13 cellular contexts compared by ENCODE assay signal in genomic region chr3:14122301-14122700, GRCh38. TPM values are rescaled to one million over a fixed set of nuclear protein-coding genes. Genes with fewer than 3 reads are reported as not detected.
DNase-seq lines count a peak whose midpoint lies in the region; ATAC-seq and TF ChIP-seq lines count a peak whose summit lies in the region.
"Had no signal": no experiment of that assay in that cellular context is flagged by ENCODE, and none has a peak within 500 bp of the region (broad histone marks: within the 10 kb centered on the region; RNA-seq: fewer than 3 reads in every experiment).

No MANE protein-coding gene starts in this region.

- H3K36me3 Mint-ChIP-seq in Calu3 (ENCODE audit: insufficient read depth, unreplicated experiment) = peaks cover 33% of the 10 kb centered on the region
- peaks cover 32 to 34% of the 10 kb centered on the region in 2 donors for H3K36me3 Mint-ChIP-seq in activated naive CD4-positive, alpha-beta T cell treated with anti-CD3 and anti-CD28 coated beads, Interleukin-2, amount 50 U/mL, for 72 hours
- peaks cover 0 to 29% (median 3%) of the 10 kb centered on the region in 3 donors for H3K36me3 Mint-ChIP-seq in naive thymus-derived CD8-positive, alpha-beta T cell
- peaks cover 38 to 43% of the 10 kb centered on the region in 2 donors for H3K36me3 Mint-ChIP-seq in CD14-positive monocyte

- H3K4me2 ChIP-seq in KMS-11 = peak overlapping the region; percentile 89

- peaks cover 49% of the 10 kb centered on the region for H3K79me2 ChIP-seq in KMS-11 (ENCODE audit: insufficient read depth, low read depth)

- H3K27ac Mint-ChIP-seq in Calu3 (ENCODE audit: unreplicated experiment) (peak overlapping the region; percentile 18), CD14-positive monocyte (peak overlapping the region in 1 of 7 donors; percentile 55)
- peak overlapping the region; percentile 46 to 100 for H3K27ac Mint-ChIP-seq in activated naive CD4-positive, alpha-beta T cell treated with anti-CD3 and anti-CD28 coated beads, Interleukin-2, amount 50 U/mL, for 72 hours
- peak overlapping the region in 9 of 10 donors; percentile 9 to 88 (median 53) for H3K27ac Mint-ChIP-seq in naive thymus-derived CD8-positive, alpha-beta T cell

- no peaks in the 10 kb centered on the region for H4K20me1 ChIP-seq in KMS-11 (ENCODE audit: insufficient read depth)

- H3K9me3 Mint-ChIP-seq in Calu3 (ENCODE audit: low read depth, unreplicated experiment) (no peaks in the 10 kb centered on the region), CD14-positive monocyte (peaks cover 0 to 2% (median 0%) of the 10 kb centered on the region in 7 donors)
- H3K9me3 Mint-ChIP-seq in activated naive CD4-positive, alpha-beta T cell treated with anti-CD3 and anti-CD28 coated beads, Interleukin-2, amount 50 U/mL, for 72 hours = no peaks in the 10 kb centered on the region
- no peaks in the 10 kb centered on the region for H3K9me3 Mint-ChIP-seq in naive thymus-derived CD8-positive, alpha-beta T cell

- H3K27me3 Mint-ChIP-seq in Calu3 (ENCODE audit: unreplicated experiment) = no peaks in the 10 kb centered on the region
- H3K27me3 Mint-ChIP-seq in naive thymus-derived CD8-positive, alpha-beta T cell = no peaks in the 10 kb centered on the region
- H3K27me3 Mint-ChIP-seq in CD14-positive monocyte (ENCODE audit: low read depth in 3 of 3) = peaks cover 0 to 4% (median 0%) of the 10 kb centered on the region in 3 donors

- H3K4me1 ChIP-seq in KMS-11 (ENCODE audit: low read depth, poor library complexity, severe bottlenecking) = peaks cover 62% of the 10 kb centered on the region

- no peak overlapping the region for H3K4me3 ChIP-seq in KMS-11 (IDR thresholded peaks at IDR 0.05; ENCODE audit: insufficient read depth, low read depth, low read length)
- H3K4me3 ChIP-seq: Peyer's patch, suprapubic skin had no signal

- no peak overlapping the region for H2AFZ ChIP-seq in KMS-11 (ENCODE audit: low read depth)

- CTCF ChIA-PET in Calu3 (lab: Charles Lee) = interaction anchor here (0.6 kb wide), 1 partner anchor 1495 kb away, joined by 3 read pairs; no protein-coding TSS in a partner anchor

- BruUV-seq in Calu3 (replicated peaks; lab: Mats Ljungman, UMichigan) = no TSS peak

- TF ChIP-seq CTCF in Calu3 (IDR thresholded peaks at IDR 0.05; ENCODE audit: unreplicated experiment) (no peak), KMS-11 (conservative IDR thresholded peaks at IDR 0.05; ENCODE audit: low read depth, low read length) (no peak), CD14-positive monocyte (IDR thresholded peaks at IDR 0.05) (no peak)

- POLR2A ChIA-PET in naive thymus-derived CD8-positive, alpha-beta T cell (lab: Charles Lee) = interaction anchor here (0.7 to 7.7 kb wide), 3 partner anchors 21 to 390 kb away, joined by 4 to 124 read pairs (median 63); partner anchors contain the start of genes LSM3 and XPC

- peak overlapping the region; percentile 92; the same call in 1 of the 2 replicates for H3K9ac ChIP-seq in KMS-11

- ATAC-seq in activated naive CD4-positive, alpha-beta T cell treated with anti-CD3 and anti-CD28 coated beads, Interleukin-2, amount 50 U/mL, for 72 hours = no peak
- ATAC-seq in naive thymus-derived CD8-positive, alpha-beta T cell = no peak
- ATAC-seq in GM18519 (IDR thresholded peaks at IDR 0.05; ENCODE audit: low FRiP score, unreplicated experiment) = no peak
- ATAC-seq: HCT116, right cardiac atrium had no signal

- intact Hi-C loops in Calu3 (cut with micrococcal nuclease; ENCODE audit: unreplicated experiment) (loop anchor here (10.0 kb wide), 1 partner anchor 468 kb away; no protein-coding TSS in a partner anchor), CD14-positive monocyte (cut with micrococcal nuclease) (loop anchor here (5.0 to 10.0 kb wide), 4 partner anchors 225 to 942 kb away; partner anchors contain the start of genes CCDC174 (in 1 of the 2) and MRPS25 (in 1 of the 2))

- DNase-seq in Calu3 = no peak
- no peak for DNase-seq in activated naive CD4-positive, alpha-beta T cell treated with anti-CD3 and anti-CD28 coated beads, Interleukin-2, amount 50 U/mL, for 72 hours (ENCODE audit: low spot score in 2 of 2)
- no peak for DNase-seq in naive thymus-derived CD8-positive, alpha-beta T cell
- DNase-seq in DMS114 treated with DMSO at 0.1 percent for 48 hours (lab: John Stamatoyannopoulos, UW; ENCODE audit: unreplicated experiment) = no peak
- no peak for DNase-seq in CD14-positive monocyte (ENCODE audit: low spot score)
- DNase-seq: central memory CD4-positive, alpha-beta T cell; DMS79; Peyer's patch; right cardiac atrium had no signal

- H3K4me3 Mint-ChIP-seq in Calu3 (ENCODE audit: low read depth, unreplicated experiment) = no peak overlapping the region
- peak overlapping the region; percentile 19 to 97 (median 79) for H3K4me3 Mint-ChIP-seq in naive thymus-derived CD8-positive, alpha-beta T cell
- no peak overlapping the region for H3K4me3 Mint-ChIP-seq in CD14-positive monocyte

- H3K36me3 ChIP-seq in KMS-11 (ENCODE audit: insufficient read depth) = no peaks in the 10 kb centered on the region

- no peaks in the 10 kb centered on the region for H3K27me3 ChIP-seq in KMS-11 (ENCODE audit: insufficient read depth, low read depth)
- H3K27me3 ChIP-seq: Peyer's patch, suprapubic skin had no signal

- H3K4me1 Mint-ChIP-seq in Calu3 (ENCODE audit: low read depth, unreplicated experiment) (peaks cover 26% of the 10 kb centered on the region), CD14-positive monocyte (peaks cover 45% of the 10 kb centered on the region)
- H3K4me1 Mint-ChIP-seq in naive thymus-derived CD8-positive, alpha-beta T cell = peaks cover 26 to 58% (median 51%) of the 10 kb centered on the region in 4 donors

- peak overlapping the region; percentile 89 for H3K27ac ChIP-seq in KMS-11
- H3K27ac ChIP-seq: Peyer's patch, suprapubic skin had no signal

RNA-seq across cellular contexts. Expression of gene CHCHD4, which starts 2.4 kb away (rescaled TPM):
- 14.3 and 16.7 TPM in 2 replicates for total RNA-seq in Calu3 (2022)
- 10 to 100 TPM; 10.0 to 23.2 TPM for total RNA-seq in activated naive CD4-positive, alpha-beta T cell treated with anti-CD3 and anti-CD28 coated beads, Interleukin-2, amount 50 U/mL, for 72 hours
- total RNA-seq in naive thymus-derived CD8-positive, alpha-beta T cell = 1 to 10 TPM; 9.1 to 9.6 TPM
- polyA plus RNA-seq in naive thymus-derived CD8-positive, alpha-beta T cell = 10 to 100 TPM in 2 of 3 donors, 1 to 10 TPM in 1; 6.8 to 15.8 (median 11.5) TPM
- 10 to 100 TPM; 13.6 to 13.8 TPM for polyA plus RNA-seq in CD14-positive monocyte

RNA-seq across cellular contexts. Expression of gene TMEM43, which starts 2.6 kb away (rescaled TPM):
- total RNA-seq in Calu3 (2022) = 56.2 and 57.0 TPM in 2 replicates
- total RNA-seq in activated naive CD4-positive, alpha-beta T cell treated with anti-CD3 and anti-CD28 coated beads, Interleukin-2, amount 50 U/mL, for 72 hours = 10 to 100 TPM; 17.5 to 37.1 TPM
- total RNA-seq in naive thymus-derived CD8-positive, alpha-beta T cell = 10 to 100 TPM; 50.8 to 52.4 TPM
- polyA plus RNA-seq in naive thymus-derived CD8-positive, alpha-beta T cell = 10 to 100 TPM; 45.6 to 65.0 (median 56.0) TPM
- polyA plus RNA-seq in CD14-positive monocyte = 10 to 100 TPM; 66.7 to 69.7 TPM

RNA-seq across cellular contexts. Expression of gene XPC, which starts 56.1 kb away (rescaled TPM):
- total RNA-seq in Calu3 (2022) = 23.8 and 24.3 TPM in 2 replicates
- total RNA-seq in activated naive CD4-positive, alpha-beta T cell treated with anti-CD3 and anti-CD28 coated beads, Interleukin-2, amount 50 U/mL, for 72 hours = 10 to 100 TPM; 24.5 to 51.4 TPM
- total RNA-seq in naive thymus-derived CD8-positive, alpha-beta T cell = 10 to 100 TPM; 90.9 to 95.2 TPM
- 10 to 100 TPM; 28.5 to 49.6 (median 49.4) TPM for polyA plus RNA-seq in naive thymus-derived CD8-positive, alpha-beta T cell
- 10 to 100 TPM; 13.4 to 22.0 TPM for polyA plus RNA-seq in CD14-positive monocyte

RNA-seq across cellular contexts. Expression of gene LSM3, which starts 56.3 kb away (rescaled TPM):
- 16.7 and 17.7 TPM in 2 replicates for total RNA-seq in Calu3 (2022)
- total RNA-seq in activated naive CD4-positive, alpha-beta T cell treated with anti-CD3 and anti-CD28 coated beads, Interleukin-2, amount 50 U/mL, for 72 hours = 10 to 100 TPM; 20.5 to 24.5 TPM
- total RNA-seq in naive thymus-derived CD8-positive, alpha-beta T cell = 10 to 100 TPM; 10.4 to 11.6 TPM
- polyA plus RNA-seq in naive thymus-derived CD8-positive, alpha-beta T cell = 10 to 100 TPM; 20.8 to 26.5 (median 24.8) TPM
- polyA plus RNA-seq in CD14-positive monocyte = 10 to 100 TPM; 19.8 to 23.2 TPM

Comparison
In these comparisons a context has a peak if more than half of its experiments do, and no peak if none do; other contexts are left out.
1. H3K4me3 Mint-ChIP-seq: peak in naive thymus-derived CD8-positive, alpha-beta T cell (10 of 10); none in Calu3 (single experiment) and CD14-positive monocyte (0 of 2).